ENCODE assay signal across 8 cellular contexts in the genomic region with DNA sequence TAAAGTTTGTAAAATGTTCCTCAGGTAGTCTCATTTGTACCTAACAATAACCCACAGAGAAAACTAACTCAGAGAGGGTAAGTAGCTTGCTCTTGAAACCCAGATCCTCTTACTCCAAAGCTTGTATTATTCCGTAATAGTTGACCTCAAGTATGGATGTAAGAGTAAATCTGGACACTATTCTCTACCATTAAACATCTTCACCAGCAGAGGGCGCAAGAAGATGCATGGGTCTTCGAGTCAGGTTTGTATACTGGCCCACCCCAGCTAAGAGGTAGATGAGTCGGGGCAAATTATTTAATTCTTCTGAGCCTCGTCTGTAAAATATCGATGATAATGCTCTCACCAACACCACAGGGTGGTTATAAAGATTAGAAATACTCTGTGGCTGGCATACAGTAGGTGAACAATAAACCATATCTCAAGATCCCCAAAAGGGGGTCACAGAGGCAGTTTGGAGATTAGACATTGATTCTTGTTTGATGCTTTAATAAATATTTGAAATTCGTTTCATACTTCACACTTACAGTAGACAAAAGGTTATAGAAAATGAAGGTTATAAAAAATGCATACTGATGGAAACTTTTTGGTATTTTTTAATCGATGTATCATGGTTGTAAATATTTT. TPM values are rescaled to one million over a fixed set of nuclear protein-coding genes. Genes with fewer than 3 reads are reported as not detected.
DNase-seq lines count a peak whose midpoint lies in the region; ATAC-seq and TF ChIP-seq lines count a peak whose summit lies in the region.

No MANE protein-coding gene starts in this region.

- CTCF ChIA-PET in naive thymus-derived CD4-positive, alpha-beta T cell (lab: Charles Lee): interaction anchor here (0.6 to 1.7 kb wide), 10 partner anchors 9 to 424 kb away, joined by 3 to 5 read pairs (median 3); no protein-coding TSS in a partner anchor

- no peak overlapping the region for H3K23ac ChIP-seq in H9 (ENCODE audit: insufficient read length, low read depth, low read length)

- no peaks in the 10 kb centered on the region for H3K36me3 Mint-ChIP-seq in H9 (ENCODE audit: insufficient read depth in 1 of 3, low read depth in 3 of 3)
- H3K36me3 Mint-ChIP-seq in naive thymus-derived CD4-positive, alpha-beta T cell: no peaks in the 10 kb centered on the region

- no peak overlapping the region for H3K56ac ChIP-seq in H9 (ENCODE audit: insufficient read length, low read depth, low read length)

- no peak overlapping the region for H3K4me3 ChIP-seq in naive thymus-derived CD4-positive, alpha-beta T cell (ENCODE audit: low read length)
- no peak overlapping the region for H3K4me3 ChIP-seq in thoracic aorta

- intact Hi-C loops in naive thymus-derived CD4-positive, alpha-beta T cell (cut with micrococcal nuclease): loop anchor here (1.0 to 10.0 kb wide), 16 partner anchors 53 to 570 kb away; a partner anchor contains a TSS

- H2BK20ac ChIP-seq in H9 (ENCODE audit: low read depth, low read length, poor library complexity, severe bottlenecking): no peak overlapping the region

- H4K20me1 ChIP-seq in H9 (ENCODE audit: control insufficient read depth, insufficient read depth, insufficient read length): no peaks in the 10 kb centered on the region

- H3K27me3 ChIP-seq in H9 (ENCODE audit: insufficient read depth, low read length): no peaks in the 10 kb centered on the region
- peaks cover 3 to 9% of the 10 kb centered on the region in 2 donors for H3K27me3 ChIP-seq in naive thymus-derived CD4-positive, alpha-beta T cell (ENCODE audit: control insufficient read depth in 2 of 2, insufficient read depth in 2 of 2, low read length in 2 of 2)
- no peaks in the 10 kb centered on the region for H3K27me3 ChIP-seq in thoracic aorta (replicated peaks; ENCODE audit: insufficient read depth)

- no peaks in the 10 kb centered on the region for H3K9me3 Mint-ChIP-seq in H9
- H3K9me3 Mint-ChIP-seq in naive thymus-derived CD4-positive, alpha-beta T cell: no peaks in the 10 kb centered on the region

- no peak overlapping the region for H3T11ph ChIP-seq in H9 (ENCODE audit: low read length)

- no peak overlapping the region for H3K27ac ChIP-seq in H9 (ENCODE audit: insufficient read length, low read depth, low read length)
- no peak overlapping the region for H3K27ac ChIP-seq in naive thymus-derived CD4-positive, alpha-beta T cell (ENCODE audit: low read depth, low read length)
- H3K27ac ChIP-seq in thoracic aorta: no peak overlapping the region

- no peak overlapping the region for H3K9ac ChIP-seq in H9 (ENCODE audit: extremely low read depth, insufficient read length, low read length)

- no peak overlapping the region for H3K4ac ChIP-seq in H9 (ENCODE audit: low read depth, low read length)

- H2BK120ac ChIP-seq in H9 (ENCODE audit: low read depth, low read length, poor library complexity, severe bottlenecking): no peak overlapping the region

- POLR2A ChIA-PET in naive thymus-derived CD4-positive, alpha-beta T cell (lab: Charles Lee): interaction anchor here (1.1 kb wide), 1 partner anchor 280 kb away, joined by 3 read pairs; no protein-coding TSS in a partner anchor

- H3K18ac ChIP-seq in H9 (ENCODE audit: insufficient read length, low read depth, low read length): no peak overlapping the region

- no peak overlapping the region for H3K4me3 Mint-ChIP-seq in H9
- no peak overlapping the region for H3K4me3 Mint-ChIP-seq in naive thymus-derived CD4-positive, alpha-beta T cell

- H4K8ac ChIP-seq in H9 (replicated peaks; ENCODE audit: insufficient read length, low read depth, low read length): no peak overlapping the region

- no peak overlapping the region for H3K27ac Mint-ChIP-seq in H9
- H3K27ac Mint-ChIP-seq in naive thymus-derived CD4-positive, alpha-beta T cell: peak overlapping the region in 1 of 9 donors; percentile 9

- peaks cover 25% of the 10 kb centered on the region for H3K23me2 ChIP-seq in H9 (ENCODE audit: insufficient read length, low read depth, low read length, poor library complexity, severe bottlenecking)

- peaks cover 30 to 39% of the 10 kb centered on the region in 2 experiments for H3K4me1 Mint-ChIP-seq in H9
- peaks cover 0 to 20% (median 15%) of the 10 kb centered on the region in 7 donors for H3K4me1 Mint-ChIP-seq in naive thymus-derived CD4-positive, alpha-beta T cell

- peaks cover 2% of the 10 kb centered on the region for H3K27me3 Mint-ChIP-seq in H9 (ENCODE audit: low read depth)
- peaks cover 16 to 30% (median 25%) of the 10 kb centered on the region in 5 donors for H3K27me3 Mint-ChIP-seq in naive thymus-derived CD4-positive, alpha-beta T cell

- H2AK5ac ChIP-seq in H9 (ENCODE audit: insufficient read length, low read length): no peak overlapping the region

- DNase-seq in CD1c-positive myeloid dendritic cell (ENCODE audit: extremely low spot score) (peak; percentile 81), H9 (peak; percentile 48), NCI-H526 treated with DMSO at 0.1 percent for 48 hours (lab: John Stamatoyannopoulos, UW) (peak; percentile 47), epidermal melanocyte (ENCODE audit: insufficient read length, low spot score) (peak; percentile 83), thoracic aorta (ENCODE audit: low spot score) (peak; percentile 40), GOT3 (lab: John Stamatoyannopoulos, UW) (no peak)
- peak; percentile 36 to 44 for DNase-seq in activated CD4-positive, alpha-beta T cell treated with anti-CD3 and anti-CD28 coated beads, Interleukin-2, amount 50 U/mL, for 4 hours
- peak in 8 of 9 donors; percentile 33 to 73 (median 58) for DNase-seq in naive thymus-derived CD4-positive, alpha-beta T cell

- 100% methylated on average over 1 of the region's 8 CpGs for WGBS in H9 (ENCODE audit: extremely low coverage, insufficient read length, low lambda C conversion rate)

- peak; percentile 88 for TF ChIP-seq CTCF in H9 (conservative IDR thresholded peaks at IDR 0.05)
- TF ChIP-seq CTCF in thoracic aorta (IDR thresholded peaks at IDR 0.05): peak; percentile 80

- H2BK12ac ChIP-seq in H9 (ENCODE audit: insufficient read length, low read depth, low read length): no peak overlapping the region

- no peak overlapping the region for H2BK15ac ChIP-seq in H9 (ENCODE audit: low read depth, low read length)

- H3K9me3 ChIP-seq in H9 (ENCODE audit: control insufficient read depth, low read depth, low read length): no peaks in the 10 kb centered on the region
- no peaks in the 10 kb centered on the region for H3K9me3 ChIP-seq in naive thymus-derived CD4-positive, alpha-beta T cell (ENCODE audit: control insufficient read depth in 2 of 3, low read length in 3 of 3)
- H3K9me3 ChIP-seq in thoracic aorta: no peaks in the 10 kb centered on the region

- H3K79me1 ChIP-seq in H9 (ENCODE audit: insufficient read depth, low read depth, low read length, poor library complexity, severe bottlenecking): no peaks in the 10 kb centered on the region

- ATAC-seq in naive thymus-derived CD4-positive, alpha-beta T cell: peak; percentile 64
- ATAC-seq in thoracic aorta (ENCODE audit: insufficient number of reproducible peaks, low FRiP score, low read depth): no peak

- H3K14ac ChIP-seq in H9 (ENCODE audit: insufficient read depth, low read length): no peak overlapping the region

- H2BK5ac ChIP-seq in H9 (ENCODE audit: insufficient read length, low read length): no peak overlapping the region

- H4K91ac ChIP-seq in H9 (ENCODE audit: insufficient read length, low read depth, low read length): no peak overlapping the region

- H3K4me2 ChIP-seq in H9 (ENCODE audit: insufficient read depth, insufficient read length, low read length): no peak overlapping the region

- H3K36me3 ChIP-seq in naive thymus-derived CD4-positive, alpha-beta T cell (ENCODE audit: control insufficient read depth in 2 of 3, insufficient read depth in 3 of 3, low read length in 3 of 3): no peaks in the 10 kb centered on the region
- no peaks in the 10 kb centered on the region for H3K36me3 ChIP-seq in thoracic aorta

- H4K5ac ChIP-seq in H9 (ENCODE audit: insufficient read length, low read depth, low read length): no peak overlapping the region

- no peaks in the 10 kb centered on the region; the same call in 1 of the 2 replicates for H3K79me2 ChIP-seq in H9 (ENCODE audit: insufficient read depth, low read length)

- H3K4me1 ChIP-seq in H9 (ENCODE audit: insufficient read depth, low read length) (no peaks in the 10 kb centered on the region; the same call in 1 of the 2 replicates), thoracic aorta (ENCODE audit: control insufficient read depth in 1 of 2, low read depth in 2 of 2) (peaks cover 3 to 11% of the 10 kb centered on the region in 2 donors)
- peaks cover 0 to 14% of the 10 kb centered on the region in 2 donors for H3K4me1 ChIP-seq in naive thymus-derived CD4-positive, alpha-beta T cell (ENCODE audit: control insufficient read depth in 2 of 2, insufficient read depth in 2 of 2, low read length in 2 of 2)

- no peak overlapping the region for H2AFZ ChIP-seq in H9 (ENCODE audit: low read length)

RNA-seq across cellular contexts. Expression of a gene that starts 3.5 kb away (rescaled TPM):
- total RNA-seq in H9 (2021) (24.1 and 27.1 TPM in 2 replicates), thoracic aorta (10 to 100 TPM; 25.7 to 28.7 TPM)
- 1 to 10 TPM in 1 of 5 experiments, under 1 TPM in 3, not detected in 1; 0.11 to 5.7 (median 0.58) TPM for total RNA-seq in naive thymus-derived CD4-positive, alpha-beta T cell
- polyA plus RNA-seq in naive thymus-derived CD4-positive, alpha-beta T cell: not detected
